ENCODE assay signal across 18 cellular contexts in genomic region chr21:26047279-26047967, GRCh38.
"Had no signal": no experiment of that assay in that cellular context is flagged by ENCODE, and none has a peak within 500 bp of the region (broad histone marks: within the 10 kb centered on the region; RNA-seq: fewer than 3 reads in every experiment).

No MANE protein-coding gene starts in this region.

- H2AFZ ChIP-seq: parathyroid adenoma had no signal

- H3K27me3 ChIP-seq: brain microvascular endothelial cell, esophagus muscularis mucosa, gastroesophageal sphincter, heart left ventricle, neutrophil, spleen, testis, upper lobe of left lung had no signal

- H3K27ac ChIP-seq: brain microvascular endothelial cell, esophagus muscularis mucosa, gastroesophageal sphincter, heart left ventricle, neutrophil, parathyroid adenoma, spleen, testis, upper lobe of left lung had no signal

- H3K9ac ChIP-seq: parathyroid adenoma had no signal

- H3K4me3 ChIP-seq: esophagus muscularis mucosa, gastroesophageal sphincter, heart left ventricle, spleen, testis, upper lobe of left lung had no signal

- H3K9me3 ChIP-seq: esophagus muscularis mucosa, gastroesophageal sphincter, heart left ventricle, neutrophil, spleen, testis, upper lobe of left lung had no signal

- H3K79me2 ChIP-seq: parathyroid adenoma had no signal

- H3K4me1 ChIP-seq: esophagus muscularis mucosa, gastroesophageal sphincter, parathyroid adenoma, spleen, testis, upper lobe of left lung had no signal

- DNase-seq: activated CD4-positive, alpha-beta T cell treated with anti-CD3 and anti-CD28 coated beads, Interleukin-2, amount 10 ng/mL, durations not matched to agents 24 days and 14 days; activated CD8-positive, alpha-beta T cell treated with anti-CD3 and anti-CD28 coated beads, Interleukin-2, amount 10 ng/mL, durations not matched to agents 7 days and 5 days; activated naive CD4-positive, alpha-beta T cell treated with anti-CD3 and anti-CD28 coated beads for 36 hours; activated T-cell treated with anti-CD3 and anti-CD28 coated beads, Interleukin-2, amount 50 U/mL, for 24 hours; brain microvascular endothelial cell; effector CD4-positive, alpha-beta T cell; heart left ventricle; natural killer cell; spleen; stimulated activated CD4-positive, alpha-beta T cell treated with anti-CD3 and anti-CD28 coated beads, Interleukin-4, amount 100 ng/mL, for 4 hours; T-helper 2 cell; testis; upper lobe of left lung had no signal

- ATAC-seq: activated CD8-positive, alpha-beta T cell treated with anti-CD3 and anti-CD28 coated beads, Interleukin-2, amount 10 ng/mL, durations not matched to agents 7 days and 5 days; gastroesophageal sphincter; heart left ventricle; natural killer cell; stimulated activated memory B cell treated with anti-CD40 and anti-IgM and Interleukin-4, amounts not matched to agents 10 μg/mL and 1 μg/mL and 100 μg/mL, for 72 hours had no signal
